8 cellular contexts compared by ENCODE assay signal in the genomic region with DNA sequence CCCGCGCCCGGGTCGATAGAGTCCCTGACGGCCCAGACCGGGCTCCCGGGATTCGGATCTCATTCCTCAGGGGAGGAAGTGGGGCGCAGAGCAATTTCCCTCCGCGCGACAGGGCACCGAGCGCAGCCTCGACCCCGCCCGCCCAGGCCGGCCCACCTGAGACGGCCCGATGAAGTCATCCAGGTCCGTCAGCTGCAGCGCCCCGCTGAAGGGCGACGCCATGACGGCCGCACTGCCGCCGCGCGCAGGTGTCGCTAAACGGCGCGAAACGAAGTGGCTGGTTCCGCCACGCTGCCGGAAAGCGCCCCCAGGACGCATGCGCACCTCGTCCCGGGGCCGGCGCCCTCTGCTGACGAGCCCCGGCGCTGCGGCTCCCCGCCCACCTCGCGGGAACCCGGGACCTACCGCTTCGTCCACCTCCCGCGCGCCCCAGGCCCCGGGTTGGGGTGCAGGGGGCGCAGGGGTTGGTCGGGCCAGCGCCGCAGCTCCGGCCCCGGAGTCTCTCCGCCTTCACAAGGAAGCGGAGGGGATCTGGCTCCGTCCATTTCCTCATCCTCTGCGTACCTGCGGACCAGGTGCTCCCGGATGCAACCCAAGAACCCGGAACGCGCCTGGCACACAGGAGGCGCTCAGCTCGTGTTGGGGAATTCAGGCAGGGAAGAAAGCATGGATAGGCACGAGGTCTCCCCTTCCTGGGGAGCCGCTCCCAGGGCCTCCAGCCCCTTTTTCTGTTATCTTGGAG. TPM values are rescaled to one million over a fixed set of nuclear protein-coding genes. Genes with fewer than 3 reads are reported as not detected.
DNase-seq lines count a peak whose midpoint lies in the region; ATAC-seq, FAIRE-seq and TF ChIP-seq lines count a peak whose summit lies in the region.

CIAO3 (minus strand) TSS at position 234 of the 742 bp plus-strand sequence; CDS start at position 222, 12 bp downstream.

- POLR2A ChIA-PET in BJ (lab: Charles Lee) = no interaction called here
- POLR2A ChIA-PET in activated CD4-positive, alpha-beta memory T cell treated with anti-CD3 and anti-CD28 coated beads, Interleukin-2, amount 10 ng/mL, durations not matched to agents 7 days and 5 days (lab: Charles Lee) = interaction anchor here (0.7 to 2.1 kb wide), 9 partner anchors 11 to 47 kb away, joined by 3 to 10 read pairs (median 4); partner anchors contain the start of genes ANTKMT, CHTF18 and RPUSD1

- H3K4me3 ChIP-seq in BJ (ENCODE audit: low read depth, low read length) (peak within 1 kb of the TSS; percentile 95), lung (peak within 1 kb of the TSS; percentile 92)

- H3K36me3 ChIP-seq in BJ (ENCODE audit: control insufficient read depth, insufficient read depth, low read length) (peaks cover 2% of the 10 kb centered on the region), lung (ENCODE audit: control insufficient read depth in 2 of 2, insufficient read depth in 2 of 2, low read length in 2 of 2) (peaks cover 4 to 16% of the 10 kb centered on the region in 2 donors)

- FAIRE-seq in GM19239 (lab: Jason Lieb, UNC) = no peak

- peaks cover 19% of the 10 kb centered on the region for H3K36me3 Mint-ChIP-seq in activated CD4-positive, alpha-beta memory T cell treated with anti-CD3 and anti-CD28 coated beads, Interleukin-2, amount 10 ng/mL, durations not matched to agents 7 days and 5 days (ENCODE audit: low read depth)

- peak within 1 kb of the TSS; percentile 65 for H3K27ac Mint-ChIP-seq in activated CD4-positive, alpha-beta memory T cell treated with anti-CD3 and anti-CD28 coated beads, Interleukin-2, amount 10 ng/mL, durations not matched to agents 7 days and 5 days

- no peaks in the 10 kb centered on the region for H3K27me3 Mint-ChIP-seq in activated CD4-positive, alpha-beta memory T cell treated with anti-CD3 and anti-CD28 coated beads, Interleukin-2, amount 10 ng/mL, durations not matched to agents 7 days and 5 days

- H3K9me3 Mint-ChIP-seq in activated CD4-positive, alpha-beta memory T cell treated with anti-CD3 and anti-CD28 coated beads, Interleukin-2, amount 10 ng/mL, durations not matched to agents 7 days and 5 days = no peaks in the 10 kb centered on the region

- H3K4me1 Mint-ChIP-seq in activated CD4-positive, alpha-beta memory T cell treated with anti-CD3 and anti-CD28 coated beads, Interleukin-2, amount 10 ng/mL, durations not matched to agents 7 days and 5 days = peaks cover 27% of the 10 kb centered on the region

- H3K9me3 ChIP-seq in lung (ENCODE audit: control insufficient read depth in 2 of 2, insufficient read depth in 1 of 2, low read length in 1 of 2) = no peaks in the 10 kb centered on the region

- H3K27me3 ChIP-seq in BJ (ENCODE audit: control insufficient read depth, insufficient read depth, low read length) (no peaks in the 10 kb centered on the region), lung (ENCODE audit: control insufficient read depth, insufficient read depth) (no peaks in the 10 kb centered on the region)

- peak within 1 kb of the TSS; percentile 32 to 68 for H3K27ac ChIP-seq in lung (ENCODE audit: low read depth in 1 of 2, low read length in 1 of 2)

- peaks cover 0 to 5% of the 10 kb centered on the region in 2 donors for H3K4me1 ChIP-seq in lung (ENCODE audit: control insufficient read depth in 2 of 2, insufficient read depth in 2 of 2, low read length in 2 of 2)

- peak; percentile 53 for TF ChIP-seq CTCF in BJ (IDR thresholded peaks at IDR 0.05; ENCODE audit: insufficient read depth, low read depth, low read length)
- TF ChIP-seq CTCF in lung (IDR thresholded peaks at IDR 0.05; ENCODE audit: control extremely low read depth, extremely low read depth) = peak; percentile 79

- DNase-seq in BJ (ENCODE audit: low read depth) (no peak), GM19239 (ENCODE audit: insufficient read length, low spot score) (peak; percentile 98), NCI-H82 (lab: John Stamatoyannopoulos, UW) (peak; percentile 92), ecto neural progenitor cell (ENCODE audit: low spot score) (peak; percentile 96), lung (ENCODE audit: low spot score) (peak; percentile 87)
- peak; percentile 94 for DNase-seq in activated CD4-positive, alpha-beta memory T cell treated with anti-CD3 and anti-CD28 coated beads, Interleukin-2, amount 10 ng/mL, durations not matched to agents 7 days and 5 days
- peak; percentile 85 to 92 (median 90) for DNase-seq in stimulated activated CD4-positive, alpha-beta T cell treated with anti-CD3 and anti-CD28 coated beads, TNF-alpha, amount 100 ng/mL, for 4 hours (ENCODE audit: low read depth in 3 of 3)

- peak; percentile 62 for ATAC-seq in HG03457 (IDR thresholded peaks at IDR 0.05; ENCODE audit: unreplicated experiment)
- ATAC-seq in lung (ENCODE audit: insufficient read depth, low FRiP score) = peak; percentile 91

- CTCF ChIA-PET in BJ (lab: Yijun Ruan, JAX) = interaction anchor here (0.8 to 3.2 kb wide), 14 partner anchors 9 to 246 kb away, joined by 3 to 14 read pairs (median 4); partner anchors contain the start of gene STUB1
- CTCF ChIA-PET in activated CD4-positive, alpha-beta memory T cell treated with anti-CD3 and anti-CD28 coated beads, Interleukin-2, amount 10 ng/mL, durations not matched to agents 7 days and 5 days (lab: Charles Lee) = interaction anchor here (0.9 to 2.2 kb wide), 7 partner anchors 13 to 319 kb away, joined by 3 to 10 read pairs (median 4); partner anchors contain the start of gene ANTKMT

- WGBS in lung, 2 donors = 1% methylated on average over 79 of the region's 79 CpGs

- H3K4me3 Mint-ChIP-seq in activated CD4-positive, alpha-beta memory T cell treated with anti-CD3 and anti-CD28 coated beads, Interleukin-2, amount 10 ng/mL, durations not matched to agents 7 days and 5 days = peak within 1 kb of the TSS; percentile 77

RNA-seq across cellular contexts. Expression of gene CIAO3, which starts in this region (rescaled TPM):
- 16.1 and 23.1 TPM in 2 replicates for polyA plus RNA-seq in BJ (2011; rRNA removed)
- 22.7 and 25.4 TPM in 2 replicates for polyA minus RNA-seq in BJ (2011; rRNA and poly(A)+ RNA removed)
- total RNA-seq in activated CD4-positive, alpha-beta memory T cell treated with anti-CD3 and anti-CD28 coated beads, Interleukin-2, amount 10 ng/mL, durations not matched to agents 7 days and 5 days = 10 to 100 TPM; 34.0 to 34.8 TPM
- total RNA-seq in lung = 10 to 100 TPM; 31.2 to 40.6 TPM
- 10 to 100 TPM; 21.0 to 30.2 TPM for polyA plus RNA-seq in lung
